Comparison of ENCODE assay signal across 8 cellular contexts in genomic region chr4:98659106-98659592, GRCh38. TPM values are rescaled to one million over a fixed set of nuclear protein-coding genes. Genes with fewer than 3 reads are reported as not detected.
DNase-seq lines count a peak whose midpoint lies in the region; ATAC-seq, FAIRE-seq and TF ChIP-seq lines count a peak whose summit lies in the region.

No MANE protein-coding gene starts in this region.

- H3K36me3 ChIP-seq in HUES48 (ENCODE audit: control insufficient read depth, insufficient read depth, low read length) (no peaks in the 10 kb centered on the region), keratinocyte (ENCODE audit: control insufficient read depth in 2 of 2, extremely low read depth in 1 of 2, insufficient read depth in 2 of 2, low read length in 2 of 2) (no peaks in the 10 kb centered on the region), OCI-LY7 (ENCODE audit: insufficient read depth, low read length) (no peaks in the 10 kb centered on the region)

- DNase-seq in ACHN (peak; percentile 60), astrocyte of the spinal cord (ENCODE audit: low read depth, low spot score) (peak; percentile 58), keratinocyte (ENCODE audit: low read depth, low spot score) (no peak), substantia nigra (lab: John Stamatoyannopoulos, UW) (peak in 3 of 49 donors; percentile 31 to 58 (median 56)), OCI-LY7 (ENCODE audit: low spot score) (no peak), NCI-H2081 treated with DMSO at 0.1 percent for 48 hours (lab: John Stamatoyannopoulos, UW) (no peak)

- peak overlapping the region; percentile 43; the same call in 1 of the 2 replicates for H3K9ac ChIP-seq in HUES48 (ENCODE audit: low read depth, low read length)
- H3K9ac ChIP-seq in keratinocyte (ENCODE audit: control insufficient read depth, extremely low read depth, insufficient read depth, low read length) = peak overlapping the region; percentile 74

- H3K9me2 ChIP-seq in OCI-LY7 (ENCODE audit: insufficient read depth, low read length) = no peaks in the 10 kb centered on the region

- H3K9me3 ChIP-seq in HUES48 (ENCODE audit: control insufficient read depth, insufficient read depth, low read length) (no peaks in the 10 kb centered on the region), keratinocyte (ENCODE audit: control insufficient read depth, low read depth, low read length) (no peaks in the 10 kb centered on the region), OCI-LY7 (ENCODE audit: low read length) (no peaks in the 10 kb centered on the region)

- H3K27me3 ChIP-seq in HUES48 (ENCODE audit: control insufficient read depth, insufficient read depth, low read length) (peaks cover 46% of the 10 kb centered on the region), keratinocyte (ENCODE audit: control insufficient read depth, extremely low read depth, insufficient read depth, low read length) (no peaks in the 10 kb centered on the region)

- no TSS peak for BruUV-seq in OCI-LY7 (replicated peaks; lab: Mats Ljungman, UMichigan)

- H3K9me1 ChIP-seq in keratinocyte (ENCODE audit: control insufficient read depth, extremely low read depth, insufficient read depth, low read length) = no peaks in the 10 kb centered on the region

- no peak for ATAC-seq in GM19455 (IDR thresholded peaks at IDR 0.05; ENCODE audit: unreplicated experiment)

- H4K20me1 ChIP-seq in keratinocyte (ENCODE audit: control insufficient read depth, extremely low read depth, insufficient read depth, low read length) (no peaks in the 10 kb centered on the region), OCI-LY7 (ENCODE audit: insufficient read depth, low read length) (no peaks in the 10 kb centered on the region)

- in situ Hi-C loops in ACHN (cut with HindIII; ENCODE audit: low pct_ligation_motif_present, low pct_unique_long_range_greater_than_20kb, low sequenced_read_pairs) (no loop called here), astrocyte of the spinal cord (cut with HindIII; ENCODE audit: low sequenced_read_pairs) (no loop called here)

- H3K4me2 ChIP-seq in keratinocyte (ENCODE audit: control insufficient read depth, extremely low read depth, insufficient read depth, low read depth, low read length) = peak overlapping the region; percentile 90
- no peak overlapping the region for H3K4me2 ChIP-seq in OCI-LY7 (ENCODE audit: low read length)

- H3K4me3 ChIP-seq in HUES48 (ENCODE audit: low read depth, low read length) (peak overlapping the region; percentile 88), astrocyte of the spinal cord (ENCODE audit: low read depth, low read length) (peak overlapping the region; percentile 76), keratinocyte (ENCODE audit: control insufficient read depth in 2 of 3, extremely low read depth in 1 of 3, insufficient read depth in 2 of 3, low read depth in 1 of 3, low read length in 3 of 3) (peak overlapping the region; percentile 72 to 83 (median 76)), OCI-LY7 (ENCODE audit: low read depth, low read length, poor library complexity, severe bottlenecking) (no peak overlapping the region)

- H2AFZ ChIP-seq in keratinocyte (ENCODE audit: control insufficient read depth, low read length) (peak overlapping the region; percentile 80), OCI-LY7 (ENCODE audit: low read length) (no peak overlapping the region)

- POLR2A ChIA-PET in OCI-LY7 (lab: Charles Lee) = no interaction called here

- peaks cover 31% of the 10 kb centered on the region for H3K79me2 ChIP-seq in keratinocyte (ENCODE audit: control insufficient read depth, insufficient read depth, low read length)
- H3K79me2 ChIP-seq in OCI-LY7 (ENCODE audit: insufficient read depth, low read depth, low read length) = no peaks in the 10 kb centered on the region

- H3K4me1 ChIP-seq in HUES48 (ENCODE audit: control insufficient read depth, insufficient read depth, low read length) = peaks cover 51% of the 10 kb centered on the region
- H3K4me1 ChIP-seq in keratinocyte (ENCODE audit: control insufficient read depth, extremely low read depth, insufficient read depth, low read length) = peaks cover 50% of the 10 kb centered on the region
- H3K4me1 ChIP-seq in OCI-LY7 (ENCODE audit: insufficient read depth, low read length, poor library complexity, severe bottlenecking) = no peaks in the 10 kb centered on the region

- dilution Hi-C loops in keratinocyte (cut with MboI; ENCODE audit: extremely low pct_ligation_motif_present, low sequenced_read_pairs) = no loop called here

- CTCF ChIA-PET in OCI-LY7 (lab: Charles Lee; ENCODE audit: unreplicated experiment) = no interaction called here

- H3K27ac ChIP-seq in HUES48 (ENCODE audit: low read depth, low read length) (no peak overlapping the region), keratinocyte (ENCODE audit: control insufficient read depth, insufficient read depth, low read length) (peak overlapping the region; percentile 43), substantia nigra (ENCODE audit: low read depth, low read length, poor library complexity, severe bottlenecking) (peak overlapping the region; percentile 87), OCI-LY7 (ENCODE audit: low read depth, low read length, poor library complexity, severe bottlenecking) (no peak overlapping the region)

- intact Hi-C loops in OCI-LY7 (cut with micrococcal nuclease; ENCODE audit: unreplicated experiment) = no loop called here

- no peak for FAIRE-seq in keratinocyte (lab: Jason Lieb, UNC)

- TF ChIP-seq CTCF in astrocyte of the spinal cord (IDR thresholded peaks at IDR 0.05; ENCODE audit: low read depth, low read length) (peak; percentile 30), keratinocyte (optimal IDR thresholded peaks at IDR 0.05 in 1 of 3, IDR thresholded peaks at IDR 0.05 in 1 of 3, conservative IDR thresholded peaks at IDR 0.05 in 1 of 3; ENCODE audit: extremely low read depth in 1 of 3, insufficient read depth in 2 of 3, low read length in 3 of 3) (no peak), OCI-LY7 (conservative IDR thresholded peaks at IDR 0.05; ENCODE audit: low read length) (no peak)

RNA-seq across cellular contexts. Expression of gene TSPAN5, which starts 0.7 kb away (rescaled TPM):
- 28.0 to 45.5 TPM (median 45.0 TPM) in 3 replicates for polyA plus RNA-seq in keratinocyte
- 4.8 TPM for polyA plus RNA-seq in keratinocyte (2011; ENCODE audit: low read depth)
- polyA plus RNA-seq in keratinocyte (2011; cell fraction: cytosol; rRNA removed) = 20.1 and 29.1 TPM in 2 replicates
- 35.0 and 36.3 TPM in 2 replicates for polyA plus RNA-seq in keratinocyte (2011; cell fraction: nucleus; rRNA removed)
- polyA plus RNA-seq in keratinocyte (2012; ENCODE audit: low replicate concordance) = 11.1 and 33.6 TPM in 2 replicates
- 26.0 to 43.1 TPM (median 28.7 TPM) in 3 replicates for polyA minus RNA-seq in keratinocyte
- 25.5 TPM for polyA minus RNA-seq in keratinocyte (2011; cell fraction: cytosol; rRNA and poly(A)+ RNA removed)
- 22.2 and 39.9 TPM in 2 replicates for polyA minus RNA-seq in keratinocyte (2011; cell fraction: nucleus; rRNA and poly(A)+ RNA removed)
- total RNA-seq in OCI-LY7 (2014; rRNA removed; shearing (Covaris generic)) = not detected in 2 replicates
- total RNA-seq in OCI-LY7 (2022) = not detected in 2 replicates

Comparison
In these comparisons a context has a peak if more than half of its experiments do, and no peak if none do; other contexts are left out.
1. DNase-seq: peak in ACHN (single experiment) and astrocyte of the spinal cord (single experiment); none in keratinocyte (single experiment), OCI-LY7 (single experiment) and NCI-H2081 treated with DMSO at 0.1 percent for 48 hours (single experiment).
2. H3K27ac ChIP-seq: peak in keratinocyte (single experiment) and substantia nigra (single experiment); none in HUES48 (single experiment) and OCI-LY7 (single experiment).